1 cellular context compared by ENCODE assay signal in genomic region chr4:188534917-188535316, GRCh38.
A peak's percentile ranks its signal among the peaks of the same experiment; 100 is the strongest.
TF ChIP-seq lines count a peak whose summit lies in the region.

No MANE protein-coding gene starts in this region.

TF ChIP-seq in HepG2, 621 proteins besides CTCF, POLR2A, EP300 and RAD21 (continued from another document and continues in another):
- TF ChIP-seq, protein P1, sequence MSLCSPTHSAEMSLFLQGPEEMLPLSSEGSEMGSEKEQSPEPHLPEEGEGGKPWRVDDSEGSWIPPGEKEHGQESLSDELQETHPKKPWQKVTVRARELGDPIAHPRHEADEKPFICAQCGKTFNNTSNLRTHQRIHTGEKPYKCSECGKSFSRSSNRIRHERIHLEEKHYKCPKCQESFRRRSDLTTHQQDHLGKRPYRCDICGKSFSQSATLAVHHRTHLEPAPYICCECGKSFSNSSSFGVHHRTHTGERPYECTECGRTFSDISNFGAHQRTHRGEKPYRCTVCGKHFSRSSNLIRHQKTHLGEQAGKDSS (CRISPR knock-in tag; IDR thresholded peaks at IDR 0.05; ENCODE audit: borderline replicate concordance, low read depth), result no peak
- TF ChIP-seq ZFX (CRISPR knock-in tag; IDR thresholded peaks at IDR 0.05; ENCODE audit: low read depth), result no peak
- TF ChIP-seq, protein P2, sequence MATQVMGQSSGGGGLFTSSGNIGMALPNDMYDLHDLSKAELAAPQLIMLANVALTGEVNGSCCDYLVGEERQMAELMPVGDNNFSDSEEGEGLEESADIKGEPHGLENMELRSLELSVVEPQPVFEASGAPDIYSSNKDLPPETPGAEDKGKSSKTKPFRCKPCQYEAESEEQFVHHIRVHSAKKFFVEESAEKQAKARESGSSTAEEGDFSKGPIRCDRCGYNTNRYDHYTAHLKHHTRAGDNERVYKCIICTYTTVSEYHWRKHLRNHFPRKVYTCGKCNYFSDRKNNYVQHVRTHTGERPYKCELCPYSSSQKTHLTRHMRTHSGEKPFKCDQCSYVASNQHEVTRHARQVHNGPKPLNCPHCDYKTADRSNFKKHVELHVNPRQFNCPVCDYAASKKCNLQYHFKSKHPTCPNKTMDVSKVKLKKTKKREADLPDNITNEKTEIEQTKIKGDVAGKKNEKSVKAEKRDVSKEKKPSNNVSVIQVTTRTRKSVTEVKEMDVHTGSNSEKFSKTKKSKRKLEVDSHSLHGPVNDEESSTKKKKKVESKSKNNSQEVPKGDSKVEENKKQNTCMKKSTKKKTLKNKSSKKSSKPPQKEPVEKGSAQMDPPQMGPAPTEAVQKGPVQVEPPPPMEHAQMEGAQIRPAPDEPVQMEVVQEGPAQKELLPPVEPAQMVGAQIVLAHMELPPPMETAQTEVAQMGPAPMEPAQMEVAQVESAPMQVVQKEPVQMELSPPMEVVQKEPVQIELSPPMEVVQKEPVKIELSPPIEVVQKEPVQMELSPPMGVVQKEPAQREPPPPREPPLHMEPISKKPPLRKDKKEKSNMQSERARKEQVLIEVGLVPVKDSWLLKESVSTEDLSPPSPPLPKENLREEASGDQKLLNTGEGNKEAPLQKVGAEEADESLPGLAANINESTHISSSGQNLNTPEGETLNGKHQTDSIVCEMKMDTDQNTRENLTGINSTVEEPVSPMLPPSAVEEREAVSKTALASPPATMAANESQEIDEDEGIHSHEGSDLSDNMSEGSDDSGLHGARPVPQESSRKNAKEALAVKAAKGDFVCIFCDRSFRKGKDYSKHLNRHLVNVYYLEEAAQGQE (IDR thresholded peaks at IDR 0.05; ENCODE audit: borderline replicate concordance in 1 of 2, low read depth in 1 of 2, low read length in 2 of 2), result no peak
- peak; percentile 45; the same call in 1 of the 2 replicates for TF ChIP-seq ISL2 (CRISPR knock-in tag; IDR thresholded peaks at IDR 0.05)
- no peak for TF ChIP-seq RELA (CRISPR knock-in tag; IDR thresholded peaks at IDR 0.05)
- TF ChIP-seq BCL6 (CRISPR knock-in tag; IDR thresholded peaks at IDR 0.05), result peak; percentile 80
- no peak for TF ChIP-seq SMAD9 (CRISPR knock-in tag; IDR thresholded peaks at IDR 0.05)
- TF ChIP-seq ZNF570 (CRISPR knock-in tag; IDR thresholded peaks at IDR 0.05; ENCODE audit: borderline replicate concordance), result no peak
- TF ChIP-seq, protein P3, sequence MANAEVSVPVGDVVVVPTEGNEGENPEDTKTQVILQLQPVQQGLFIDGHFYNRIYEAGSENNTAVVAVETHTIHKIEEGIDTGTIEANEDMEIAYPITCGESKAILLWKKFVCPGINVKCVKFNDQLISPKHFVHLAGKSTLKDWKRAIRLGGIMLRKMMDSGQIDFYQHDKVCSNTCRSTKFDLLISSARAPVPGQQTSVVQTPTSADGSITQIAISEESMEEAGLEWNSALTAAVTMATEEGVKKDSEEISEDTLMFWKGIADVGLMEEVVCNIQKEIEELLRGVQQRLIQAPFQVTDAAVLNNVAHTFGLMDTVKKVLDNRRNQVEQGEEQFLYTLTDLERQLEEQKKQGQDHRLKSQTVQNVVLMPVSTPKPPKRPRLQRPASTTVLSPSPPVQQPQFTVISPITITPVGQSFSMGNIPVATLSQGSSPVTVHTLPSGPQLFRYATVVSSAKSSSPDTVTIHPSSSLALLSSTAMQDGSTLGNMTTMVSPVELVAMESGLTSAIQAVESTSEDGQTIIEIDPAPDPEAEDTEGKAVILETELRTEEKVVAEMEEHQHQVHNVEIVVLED (CRISPR knock-in tag; IDR thresholded peaks at IDR 0.05; ENCODE audit: borderline replicate concordance), result no peak
- TF ChIP-seq ZNF124 (CRISPR knock-in tag; IDR thresholded peaks at IDR 0.05), result no peak
- no peak for TF ChIP-seq DBP (CRISPR knock-in tag; IDR thresholded peaks at IDR 0.05; ENCODE audit: not compliant biosample characterization)
- no peak for TF ChIP-seq CEBPZ (IDR thresholded peaks at IDR 0.05; ENCODE audit: low read length)
- no peak for TF ChIP-seq ZNF891 (CRISPR knock-in tag; IDR thresholded peaks at IDR 0.05)
- TF ChIP-seq ZNF557 (CRISPR knock-in tag; IDR thresholded peaks at IDR 0.05), result no peak
- TF ChIP-seq EEA1 (CRISPR knock-in tag; IDR thresholded peaks at IDR 0.05; ENCODE audit: borderline replicate concordance), result no peak
- no peak for TF ChIP-seq ZNF83 (CRISPR knock-in tag; IDR thresholded peaks at IDR 0.05; ENCODE audit: borderline replicate concordance)
- no peak for TF ChIP-seq BRD4 (CRISPR knock-in tag; IDR thresholded peaks at IDR 0.05)
- TF ChIP-seq ZFY (CRISPR knock-in tag; IDR thresholded peaks at IDR 0.05), result no peak
- TF ChIP-seq NFKB2 (CRISPR knock-in tag; IDR thresholded peaks at IDR 0.05; ENCODE audit: borderline replicate concordance), result no peak
- TF ChIP-seq MYNN (CRISPR knock-in tag; IDR thresholded peaks at IDR 0.05; ENCODE audit: low read depth), result no peak
- no peak for TF ChIP-seq NCOR1 (IDR thresholded peaks at IDR 0.05; ENCODE audit: borderline replicate concordance, low read length)
- no peak for TF ChIP-seq ZBTB7B (CRISPR knock-in tag; IDR thresholded peaks at IDR 0.05)
- TF ChIP-seq TOPORS (CRISPR knock-in tag; IDR thresholded peaks at IDR 0.05), result no peak
- TF ChIP-seq ZNF788 (CRISPR knock-in tag; IDR thresholded peaks at IDR 0.05; ENCODE audit: borderline replicate concordance), result no peak; the same call in 1 of the 2 replicates
- TF ChIP-seq POGZ (CRISPR knock-in tag; IDR thresholded peaks at IDR 0.05), result peak; percentile 77
- no peak for TF ChIP-seq ZNF552 (CRISPR knock-in tag; IDR thresholded peaks at IDR 0.05; ENCODE audit: borderline replicate concordance)
- no peak for TF ChIP-seq IRF9 (CRISPR knock-in tag; IDR thresholded peaks at IDR 0.05; ENCODE audit: borderline replicate concordance)
- TF ChIP-seq GABPB1 (CRISPR knock-in tag; IDR thresholded peaks at IDR 0.05), result no peak; the same call in 1 of the 2 replicates
- TF ChIP-seq ZSCAN20 (CRISPR knock-in tag; IDR thresholded peaks at IDR 0.05; ENCODE audit: borderline replicate concordance), result no peak
- no peak for TF ChIP-seq ZBTB42 (CRISPR knock-in tag; IDR thresholded peaks at IDR 0.05)
- TF ChIP-seq, protein P4, sequence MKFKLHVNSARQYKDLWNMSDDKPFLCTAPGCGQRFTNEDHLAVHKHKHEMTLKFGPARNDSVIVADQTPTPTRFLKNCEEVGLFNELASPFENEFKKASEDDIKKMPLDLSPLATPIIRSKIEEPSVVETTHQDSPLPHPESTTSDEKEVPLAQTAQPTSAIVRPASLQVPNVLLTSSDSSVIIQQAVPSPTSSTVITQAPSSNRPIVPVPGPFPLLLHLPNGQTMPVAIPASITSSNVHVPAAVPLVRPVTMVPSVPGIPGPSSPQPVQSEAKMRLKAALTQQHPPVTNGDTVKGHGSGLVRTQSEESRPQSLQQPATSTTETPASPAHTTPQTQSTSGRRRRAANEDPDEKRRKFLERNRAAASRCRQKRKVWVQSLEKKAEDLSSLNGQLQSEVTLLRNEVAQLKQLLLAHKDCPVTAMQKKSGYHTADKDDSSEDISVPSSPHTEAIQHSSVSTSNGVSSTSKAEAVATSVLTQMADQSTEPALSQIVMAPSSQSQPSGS (CRISPR knock-in tag; IDR thresholded peaks at IDR 0.05), result peak; percentile 79; the same call in 1 of the 2 replicates
- TF ChIP-seq ZNF768 (CRISPR knock-in tag; IDR thresholded peaks at IDR 0.05), result no peak
- TF ChIP-seq HOXA7 (CRISPR knock-in tag; IDR thresholded peaks at IDR 0.05), result no peak
- TF ChIP-seq CHD4 (IDR thresholded peaks at IDR 0.05; ENCODE audit: borderline replicate concordance, low read length), result no peak
- TF ChIP-seq DNMT3B (CRISPR knock-in tag; conservative IDR thresholded peaks at IDR 0.05), result no peak
- no peak for TF ChIP-seq SMYD3 (CRISPR knock-in tag; IDR thresholded peaks at IDR 0.05)
- 0 out of 2 replicates have a peak, but pooled peaks have one; percentile 49 for TF ChIP-seq PITX1 (CRISPR knock-in tag; IDR thresholded peaks at IDR 0.05)
- TF ChIP-seq NONO (IDR thresholded peaks at IDR 0.05), result no peak
- no peak; the same call in 1 of the 2 replicates for TF ChIP-seq NONO (CRISPR knock-in tag; conservative IDR thresholded peaks at IDR 0.05)
- no peak for TF ChIP-seq ZNF576 (CRISPR knock-in tag; IDR thresholded peaks at IDR 0.05)
- peak; percentile 59 for TF ChIP-seq FOSL2 (CRISPR knock-in tag; IDR thresholded peaks at IDR 0.05)
- no peak for TF ChIP-seq KAT8 (CRISPR knock-in tag; IDR thresholded peaks at IDR 0.05)
- TF ChIP-seq ZNF235 (CRISPR knock-in tag; IDR thresholded peaks at IDR 0.05; ENCODE audit: borderline replicate concordance), result no peak
- TF ChIP-seq ZNF605 (CRISPR knock-in tag; IDR thresholded peaks at IDR 0.05), result no peak
- TF ChIP-seq KDM4B (CRISPR knock-in tag; IDR thresholded peaks at IDR 0.05), result no peak
- no peak for TF ChIP-seq ZNF615 (CRISPR knock-in tag; IDR thresholded peaks at IDR 0.05; ENCODE audit: borderline replicate concordance)
- TF ChIP-seq, protein P5, sequence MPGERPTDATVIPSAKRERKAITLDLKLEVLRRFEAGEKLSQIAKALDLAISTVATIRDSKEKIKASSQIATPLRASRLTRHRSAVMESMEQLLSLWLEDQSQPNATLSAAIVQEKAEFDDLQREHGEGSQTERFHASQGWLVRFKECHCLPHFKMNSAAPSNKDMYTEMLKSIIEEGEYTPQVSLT (CRISPR knock-in tag; IDR thresholded peaks at IDR 0.05; ENCODE audit: borderline replicate concordance, low read depth), result no peak
- TF ChIP-seq NBN (conservative IDR thresholded peaks at IDR 0.05), result no peak
- no peak for TF ChIP-seq ATRX (CRISPR knock-in tag; IDR thresholded peaks at IDR 0.05; ENCODE audit: borderline replicate concordance)
- TF ChIP-seq SKI (IDR thresholded peaks at IDR 0.05; ENCODE audit: partially characterized antibody), result peak; percentile 13
- TF ChIP-seq, protein P6, sequence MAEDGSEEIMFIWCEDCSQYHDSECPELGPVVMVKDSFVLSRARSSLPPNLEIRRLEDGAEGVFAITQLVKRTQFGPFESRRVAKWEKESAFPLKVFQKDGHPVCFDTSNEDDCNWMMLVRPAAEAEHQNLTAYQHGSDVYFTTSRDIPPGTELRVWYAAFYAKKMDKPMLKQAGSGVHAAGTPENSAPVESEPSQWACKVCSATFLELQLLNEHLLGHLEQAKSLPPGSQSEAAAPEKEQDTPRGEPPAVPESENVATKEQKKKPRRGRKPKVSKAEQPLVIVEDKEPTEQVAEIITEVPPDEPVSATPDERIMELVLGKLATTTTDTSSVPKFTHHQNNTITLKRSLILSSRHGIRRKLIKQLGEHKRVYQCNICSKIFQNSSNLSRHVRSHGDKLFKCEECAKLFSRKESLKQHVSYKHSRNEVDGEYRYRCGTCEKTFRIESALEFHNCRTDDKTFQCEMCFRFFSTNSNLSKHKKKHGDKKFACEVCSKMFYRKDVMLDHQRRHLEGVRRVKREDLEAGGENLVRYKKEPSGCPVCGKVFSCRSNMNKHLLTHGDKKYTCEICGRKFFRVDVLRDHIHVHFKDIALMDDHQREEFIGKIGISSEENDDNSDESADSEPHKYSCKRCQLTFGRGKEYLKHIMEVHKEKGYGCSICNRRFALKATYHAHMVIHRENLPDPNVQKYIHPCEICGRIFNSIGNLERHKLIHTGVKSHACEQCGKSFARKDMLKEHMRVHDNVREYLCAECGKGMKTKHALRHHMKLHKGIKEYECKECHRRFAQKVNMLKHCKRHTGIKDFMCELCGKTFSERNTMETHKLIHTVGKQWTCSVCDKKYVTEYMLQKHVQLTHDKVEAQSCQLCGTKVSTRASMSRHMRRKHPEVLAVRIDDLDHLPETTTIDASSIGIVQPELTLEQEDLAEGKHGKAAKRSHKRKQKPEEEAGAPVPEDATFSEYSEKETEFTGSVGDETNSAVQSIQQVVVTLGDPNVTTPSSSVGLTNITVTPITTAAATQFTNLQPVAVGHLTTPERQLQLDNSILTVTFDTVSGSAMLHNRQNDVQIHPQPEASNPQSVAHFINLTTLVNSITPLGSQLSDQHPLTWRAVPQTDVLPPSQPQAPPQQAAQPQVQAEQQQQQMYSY (CRISPR knock-in tag; IDR thresholded peaks at IDR 0.05), result no peak
- TF ChIP-seq HDAC6 (IDR thresholded peaks at IDR 0.05; ENCODE audit: low read depth, low read length), result no peak
- TF ChIP-seq, protein P7, sequence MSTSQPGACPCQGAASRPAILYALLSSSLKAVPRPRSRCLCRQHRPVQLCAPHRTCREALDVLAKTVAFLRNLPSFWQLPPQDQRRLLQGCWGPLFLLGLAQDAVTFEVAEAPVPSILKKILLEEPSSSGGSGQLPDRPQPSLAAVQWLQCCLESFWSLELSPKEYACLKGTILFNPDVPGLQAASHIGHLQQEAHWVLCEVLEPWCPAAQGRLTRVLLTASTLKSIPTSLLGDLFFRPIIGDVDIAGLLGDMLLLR (CRISPR knock-in tag; IDR thresholded peaks at IDR 0.05), result no peak
